ENCODE assay signal across 27 cellular contexts in the genomic region with DNA sequence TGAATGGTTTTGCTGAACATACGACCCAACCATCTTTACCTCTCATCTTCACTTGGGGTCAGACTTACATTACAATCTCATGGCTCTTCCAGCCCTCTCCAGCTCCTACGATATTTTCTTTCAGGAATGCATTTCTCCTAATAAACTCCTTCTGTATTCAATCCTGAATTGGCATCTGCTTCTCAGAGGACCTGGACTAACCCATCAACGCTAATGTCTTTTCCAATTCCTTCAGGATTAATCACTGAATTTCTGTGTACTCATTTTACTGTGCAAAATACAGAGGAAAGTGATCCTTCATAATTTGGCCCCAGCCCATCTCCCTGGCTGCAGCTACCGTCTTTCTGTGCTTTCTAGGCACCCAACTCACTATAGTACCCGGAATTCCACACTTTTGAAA.
"Had no signal": no experiment of that assay in that cellular context is flagged by ENCODE, and none has a peak within 500 bp of the region (broad histone marks: within the 10 kb centered on the region; RNA-seq: fewer than 3 reads in every experiment).

No MANE protein-coding gene starts in this region.

- H3K4me1 ChIP-seq: ascending aorta, lower lobe of right lung, testis had no signal

- H3K4me3 ChIP-seq: ascending aorta, left lung, lower lobe of right lung, testis, transverse colon had no signal

- DNase-seq: activated CD4-positive, alpha-beta memory T cell treated with anti-CD3 and anti-CD28 coated beads for 36 hours; activated CD4-positive, alpha-beta T cell treated with anti-CD3 and anti-CD28 coated beads for 4 hours; activated CD8-positive, alpha-beta memory T cell treated with anti-CD3 and anti-CD28 coated beads, Interleukin-2, amount 50 U/mL, for 4 hours; activated effector memory CD4-positive, alpha-beta T cell treated with anti-CD3 and anti-CD28 coated beads, Interleukin-2, amount 50 U/mL, for 16 hours; activated naive CD4-positive, alpha-beta T cell treated with anti-CD3 and anti-CD28 coated beads, Interleukin-2, amount 10 ng/mL, durations not matched to agents 7 days and 5 days; activated naive CD8-positive, alpha-beta T cell treated with anti-CD3 and anti-CD28 coated beads, Interleukin-2, amount 10 ng/mL, durations not matched to agents 7 days and 5 days; activated T-cell treated with anti-CD3 and anti-CD28 coated beads, Interleukin-2, amount 50 U/mL, for 1 hour; brain microvascular endothelial cell; foreskin melanocyte; glutamatergic neuron; left lung; lower lobe of right lung; mesendoderm; posterior cingulate gyrus; right cardiac atrium; stimulated activated CD4-positive, alpha-beta T cell treated with anti-CD3 and anti-CD28 coated beads, Interleukin-2, amount 100 ng/mL, for 48 hours; stimulated activated naive CD8-positive, alpha-beta T cell treated with anti-CD3 and anti-CD28 coated beads, Interleukin-15, Interleukin-2, amounts not matched to agents 100 U/mL and 50 U/mL, for 24 hours; T-helper 9 cell; testis; transverse colon had no signal

- H3K4me3 Mint-ChIP-seq: activated CD4-positive, alpha-beta memory T cell treated with anti-CD3 and anti-CD28 coated beads for 36 hours; activated naive CD4-positive, alpha-beta T cell treated with anti-CD3 and anti-CD28 coated beads, Interleukin-2, amount 10 ng/mL, durations not matched to agents 7 days and 5 days; activated naive CD8-positive, alpha-beta T cell treated with anti-CD3 and anti-CD28 coated beads, Interleukin-2, amount 10 ng/mL, durations not matched to agents 7 days and 5 days; activated T-helper 1 cell treated with anti-CD3 and anti-CD28 coated beads, Interleukin-12 subunit alpha, Interleukin-12 subunit beta, Interleukin-2, Interleukin-4 antibody, amounts not matched to agents 30 ng/mL and 10 ng/mL and 1 ng/mL, durations not matched to agents 14 hours and 24 hours and 36 hours; nephron had no signal

- H3K27ac Mint-ChIP-seq: activated CD4-positive, alpha-beta memory T cell treated with anti-CD3 and anti-CD28 coated beads for 36 hours; activated naive CD4-positive, alpha-beta T cell treated with anti-CD3 and anti-CD28 coated beads, Interleukin-2, amount 10 ng/mL, durations not matched to agents 7 days and 5 days; activated naive CD8-positive, alpha-beta T cell treated with anti-CD3 and anti-CD28 coated beads, Interleukin-2, amount 10 ng/mL, durations not matched to agents 7 days and 5 days; activated T-helper 1 cell treated with anti-CD3 and anti-CD28 coated beads, Interleukin-12 subunit alpha, Interleukin-12 subunit beta, Interleukin-2, Interleukin-4 antibody, amounts not matched to agents 30 ng/mL and 10 ng/mL and 1 ng/mL, durations not matched to agents 14 hours and 24 hours and 36 hours; nephron had no signal

- H3K9me3 ChIP-seq: ascending aorta, left lung, lower lobe of right lung, testis, transverse colon had no signal

- H3K9me3 Mint-ChIP-seq: activated naive CD4-positive, alpha-beta T cell treated with anti-CD3 and anti-CD28 coated beads, Interleukin-2, amount 10 ng/mL, durations not matched to agents 7 days and 5 days; activated naive CD8-positive, alpha-beta T cell treated with anti-CD3 and anti-CD28 coated beads, Interleukin-2, amount 10 ng/mL, durations not matched to agents 7 days and 5 days; activated T-helper 1 cell treated with anti-CD3 and anti-CD28 coated beads, Interleukin-12 subunit alpha, Interleukin-12 subunit beta, Interleukin-2, Interleukin-4 antibody, amounts not matched to agents 30 ng/mL and 10 ng/mL and 1 ng/mL, durations not matched to agents 14 hours and 24 hours and 36 hours; nephron had no signal

- H3K4me1 Mint-ChIP-seq: activated naive CD4-positive, alpha-beta T cell treated with anti-CD3 and anti-CD28 coated beads, Interleukin-2, amount 10 ng/mL, durations not matched to agents 7 days and 5 days; activated naive CD8-positive, alpha-beta T cell treated with anti-CD3 and anti-CD28 coated beads, Interleukin-2, amount 10 ng/mL, durations not matched to agents 7 days and 5 days; nephron had no signal

- H3K27me3 Mint-ChIP-seq: activated CD4-positive, alpha-beta memory T cell treated with anti-CD3 and anti-CD28 coated beads for 36 hours; activated naive CD4-positive, alpha-beta T cell treated with anti-CD3 and anti-CD28 coated beads, Interleukin-2, amount 10 ng/mL, durations not matched to agents 7 days and 5 days; activated naive CD8-positive, alpha-beta T cell treated with anti-CD3 and anti-CD28 coated beads, Interleukin-2, amount 10 ng/mL, durations not matched to agents 7 days and 5 days had no signal

- H3K36me3 ChIP-seq: ascending aorta, brain microvascular endothelial cell, left lung, lower lobe of right lung, transverse colon had no signal

- H3K27me3 ChIP-seq: ascending aorta, brain microvascular endothelial cell, left lung, testis, transverse colon had no signal

- H3K36me3 Mint-ChIP-seq: activated CD4-positive, alpha-beta memory T cell treated with anti-CD3 and anti-CD28 coated beads for 36 hours; activated naive CD4-positive, alpha-beta T cell treated with anti-CD3 and anti-CD28 coated beads, Interleukin-2, amount 10 ng/mL, durations not matched to agents 7 days and 5 days; activated naive CD8-positive, alpha-beta T cell treated with anti-CD3 and anti-CD28 coated beads, Interleukin-2, amount 10 ng/mL, durations not matched to agents 7 days and 5 days had no signal

- H3K27ac ChIP-seq: ascending aorta, brain microvascular endothelial cell, left lung, lower lobe of right lung, testis, transverse colon, VCaP had no signal

- FAIRE-seq: endothelial cell of umbilical vein, islet of Langerhans, TTC549 had no signal
